28 cellular contexts compared by ENCODE assay signal in the genomic region with DNA sequence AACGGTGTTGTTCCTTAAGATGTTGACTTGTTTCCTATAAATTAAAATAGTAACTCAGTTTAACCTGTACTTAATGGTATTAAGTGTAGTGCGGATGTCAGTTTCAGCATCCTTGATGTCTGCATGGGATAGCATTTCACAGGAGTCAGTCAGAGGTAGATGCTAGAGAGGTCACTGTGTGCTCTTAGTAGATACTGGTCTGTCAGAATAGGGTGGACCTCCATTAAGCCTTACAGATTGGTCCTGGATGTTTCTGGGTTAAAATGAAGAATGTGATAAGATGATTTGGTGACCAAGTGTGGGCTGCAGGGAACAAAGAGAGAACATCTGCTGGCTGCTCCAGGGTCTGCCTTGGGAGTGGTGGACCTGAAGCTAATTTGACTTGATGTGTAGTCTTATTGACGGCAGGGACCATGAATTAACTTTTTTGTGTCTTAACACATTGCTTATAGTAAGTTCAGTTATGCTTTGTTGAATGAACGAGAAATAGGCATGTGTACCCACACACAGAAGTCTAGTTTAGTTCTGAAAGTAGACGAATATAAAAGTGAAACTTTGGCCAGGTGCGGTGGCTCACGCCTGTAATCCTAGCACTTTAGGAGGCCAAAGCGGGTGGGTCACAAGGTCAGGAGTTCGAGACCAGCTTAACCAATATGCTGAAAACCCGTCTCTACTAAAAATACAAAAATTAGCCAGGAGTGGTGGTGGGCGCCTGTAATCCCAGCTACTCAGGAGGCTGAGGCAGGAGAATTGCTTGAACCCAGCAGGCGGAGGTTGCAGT. TPM values are rescaled to one million over a fixed set of nuclear protein-coding genes. Genes with fewer than 3 reads are reported as not detected.
DNase-seq lines count a peak whose midpoint lies in the region; ATAC-seq and TF ChIP-seq lines count a peak whose summit lies in the region.
"Had no signal": no experiment of that assay in that cellular context is flagged by ENCODE, and none has a peak within 500 bp of the region (broad histone marks: within the 10 kb centered on the region; RNA-seq: fewer than 3 reads in every experiment).

No MANE protein-coding gene starts in this region.

- no peak overlapping the region for H4K91ac ChIP-seq in mesenchymal stem cell (ENCODE audit: low read length)

- H3K4me3 ChIP-seq in OCI-LY1 (ENCODE audit: low read depth, low read length, poor library complexity, severe bottlenecking) (no peak overlapping the region), mesenchymal stem cell (ENCODE audit: insufficient read depth in 1 of 2, low read depth in 1 of 2, low read length in 2 of 2) (no peak overlapping the region), vagina (no peak overlapping the region)
- H3K4me3 ChIP-seq: breast epithelium, esophagus squamous epithelium had no signal

- H3K36me3 Mint-ChIP-seq in activated CD8-positive, alpha-beta T cell treated with anti-CD3 and anti-CD28 coated beads for 36 hours (ENCODE audit: low read depth) = peaks cover 46% of the 10 kb centered on the region
- peaks cover 60% of the 10 kb centered on the region for H3K36me3 Mint-ChIP-seq in activated CD8-positive, alpha-beta T cell treated with anti-CD3 and anti-CD28 coated beads, Interleukin-2, amount 10 ng/mL, durations not matched to agents 7 days and 5 days (ENCODE audit: low read depth)
- H3K36me3 Mint-ChIP-seq in progenitor cell of endocrine pancreas (ENCODE audit: insufficient read depth) = peaks cover 27% of the 10 kb centered on the region

- no peak overlapping the region for H3K9ac ChIP-seq in OCI-LY1 (ENCODE audit: low read length)
- no peak overlapping the region for H3K9ac ChIP-seq in mesenchymal stem cell (ENCODE audit: low read length)

- H3K27ac ChIP-seq in OCI-LY1 (ENCODE audit: low read depth, low read length, poor library complexity, severe bottlenecking) (peak overlapping the region; percentile 43), mesenchymal stem cell (ENCODE audit: low read length, poor library complexity, severe bottlenecking) (no peak overlapping the region), vagina (no peak overlapping the region)
- H3K27ac ChIP-seq: 22Rv1, breast epithelium, esophagus squamous epithelium had no signal

- no peaks in the 10 kb centered on the region for H3K79me2 ChIP-seq in OCI-LY1 (ENCODE audit: insufficient read depth, low read length)

- H2AFZ ChIP-seq in OCI-LY1 (ENCODE audit: low read length) (no peak overlapping the region), mesenchymal stem cell (ENCODE audit: low read depth, low read length) (no peak overlapping the region)

- H2BK12ac ChIP-seq in mesenchymal stem cell (ENCODE audit: low read length in 2 of 2) = no peak overlapping the region

- H3K9me3 Mint-ChIP-seq in activated CD8-positive, alpha-beta T cell treated with anti-CD3 and anti-CD28 coated beads for 36 hours = no peaks in the 10 kb centered on the region
- H3K9me3 Mint-ChIP-seq in activated CD8-positive, alpha-beta T cell treated with anti-CD3 and anti-CD28 coated beads, Interleukin-2, amount 10 ng/mL, durations not matched to agents 7 days and 5 days (ENCODE audit: insufficient read depth) = no peaks in the 10 kb centered on the region
- H3K9me3 Mint-ChIP-seq in progenitor cell of endocrine pancreas (ENCODE audit: low read depth) = no peaks in the 10 kb centered on the region
- H3K9me3 Mint-ChIP-seq: endodermal cell, immature natural killer cell had no signal

- H3K4ac ChIP-seq in mesenchymal stem cell (ENCODE audit: low read depth in 1 of 2, low read length in 2 of 2) = no peak overlapping the region

- H3F3A ChIP-seq in OCI-LY1 (ENCODE audit: insufficient read depth, low read length) = no peaks in the 10 kb centered on the region

- no peak overlapping the region for H3K4me3 Mint-ChIP-seq in activated CD8-positive, alpha-beta T cell treated with anti-CD3 and anti-CD28 coated beads for 36 hours
- no peak overlapping the region for H3K4me3 Mint-ChIP-seq in activated CD8-positive, alpha-beta T cell treated with anti-CD3 and anti-CD28 coated beads, Interleukin-2, amount 10 ng/mL, durations not matched to agents 7 days and 5 days
- no peak overlapping the region for H3K4me3 Mint-ChIP-seq in progenitor cell of endocrine pancreas (ENCODE audit: low read depth)
- H3K4me3 Mint-ChIP-seq: CD4-positive, alpha-beta memory T cell; endodermal cell; immature natural killer cell had no signal

- H3K18ac ChIP-seq in mesenchymal stem cell (ENCODE audit: low read depth in 1 of 2, low read length in 2 of 2) = no peak overlapping the region

- no peaks in the 10 kb centered on the region for H3K9me2 ChIP-seq in OCI-LY1 (ENCODE audit: low read depth, low read length)

- no peak overlapping the region for H3K4me2 ChIP-seq in OCI-LY1 (ENCODE audit: low read length)
- H3K4me2 ChIP-seq in mesenchymal stem cell (ENCODE audit: low read length, poor library complexity, severe bottlenecking) = no peak overlapping the region

- DNase-seq in activated CD8-positive, alpha-beta T cell treated with anti-CD3 and anti-CD28 coated beads for 36 hours = no peak
- DNase-seq in activated CD8-positive, alpha-beta T cell treated with anti-CD3 and anti-CD28 coated beads, Interleukin-2, amount 10 ng/mL, durations not matched to agents 7 days and 5 days = no peak
- DNase-seq in progenitor cell of endocrine pancreas (ENCODE audit: low spot score, unreplicated experiment) (no peak), mesenchymal stem cell (no peak), vagina (ENCODE audit: extremely low spot score in 2 of 2) (no peak), DMS79 treated with DMSO at 0.1 percent for 48 hours (lab: John Stamatoyannopoulos, UW) (no peak)
- DNase-seq: activated CD4-positive, alpha-beta T cell treated with anti-CD3 and anti-CD28 coated beads, Interleukin-2, amount 50 U/mL, for 48 hours; activated gamma-delta T cell treated with Interleukin-2 at 50 U/mL for 16 hours; amygdala; CD4-positive, alpha-beta memory T cell; endodermal cell; esophagus squamous epithelium; H7; hippocampal formation; immature natural killer cell; Kasumi-1; mesendoderm; NCI-H1048; NCI-H1930; NCI-H2227 treated with DMSO at 0.1 percent for 48 hours; NCI-H69; Right ventricle myocardium superior; SW 1271; trophoblast cell had no signal

- TF ChIP-seq CTCF in activated CD8-positive, alpha-beta T cell treated with anti-CD3 and anti-CD28 coated beads for 36 hours (IDR thresholded peaks at IDR 0.05) = no peak
- TF ChIP-seq CTCF in OCI-LY1 (IDR thresholded peaks at IDR 0.05; ENCODE audit: low read length) (no peak), progenitor cell of endocrine pancreas (IDR thresholded peaks at IDR 0.05; ENCODE audit: unreplicated experiment) (no peak), vagina (IDR thresholded peaks at IDR 0.05) (no peak)

- H2BK120ac ChIP-seq in mesenchymal stem cell (ENCODE audit: low read depth, low read length) = no peak overlapping the region

- no peaks in the 10 kb centered on the region for H3K9me3 ChIP-seq in OCI-LY1 (ENCODE audit: low read length)
- no peaks in the 10 kb centered on the region for H3K9me3 ChIP-seq in mesenchymal stem cell (ENCODE audit: control insufficient read depth, low read length)
- no peaks in the 10 kb centered on the region for H3K9me3 ChIP-seq in vagina
- H3K9me3 ChIP-seq: breast epithelium, esophagus squamous epithelium had no signal

- WGBS in mesenchymal stem cell = 98% methylated on average over 11 of the region's 12 CpGs

- H3K36me3 ChIP-seq in OCI-LY1 (ENCODE audit: insufficient read depth, low read length) = peaks cover 91% of the 10 kb centered on the region
- H3K36me3 ChIP-seq in mesenchymal stem cell (ENCODE audit: control insufficient read depth in 1 of 2, insufficient read depth in 2 of 2, low read depth in 1 of 2, low read length in 2 of 2) = peaks cover 47 to 90% of the 10 kb centered on the region in 2 experiments
- H3K36me3 ChIP-seq in vagina = peaks cover 0 to 77% of the 10 kb centered on the region in 2 donors

- H3K27me3 Mint-ChIP-seq in activated CD8-positive, alpha-beta T cell treated with anti-CD3 and anti-CD28 coated beads for 36 hours = no peaks in the 10 kb centered on the region
- H3K27me3 Mint-ChIP-seq in activated CD8-positive, alpha-beta T cell treated with anti-CD3 and anti-CD28 coated beads, Interleukin-2, amount 10 ng/mL, durations not matched to agents 7 days and 5 days (ENCODE audit: low read depth) = no peaks in the 10 kb centered on the region
- H3K27me3 Mint-ChIP-seq in progenitor cell of endocrine pancreas = no peaks in the 10 kb centered on the region
- H3K27me3 Mint-ChIP-seq: CD4-positive, alpha-beta memory T cell had no signal

- no peak overlapping the region for H3K14ac ChIP-seq in mesenchymal stem cell (ENCODE audit: low read length in 2 of 2)

- H3K27ac Mint-ChIP-seq in activated CD8-positive, alpha-beta T cell treated with anti-CD3 and anti-CD28 coated beads for 36 hours = peak overlapping the region; percentile 32
- no peak overlapping the region for H3K27ac Mint-ChIP-seq in activated CD8-positive, alpha-beta T cell treated with anti-CD3 and anti-CD28 coated beads, Interleukin-2, amount 10 ng/mL, durations not matched to agents 7 days and 5 days
- peak overlapping the region; percentile 31 for H3K27ac Mint-ChIP-seq in progenitor cell of endocrine pancreas
- H3K27ac Mint-ChIP-seq: endodermal cell had no signal

- no peak for ATAC-seq in activated CD8-positive, alpha-beta T cell treated with anti-CD3 and anti-CD28 coated beads for 36 hours
- ATAC-seq in activated CD8-positive, alpha-beta T cell treated with anti-CD3 and anti-CD28 coated beads, Interleukin-2, amount 10 ng/mL, durations not matched to agents 7 days and 5 days = no peak
- ATAC-seq in GM21423 (IDR thresholded peaks at IDR 0.05; ENCODE audit: unreplicated experiment) = peak; percentile 54

- H2BK15ac ChIP-seq in mesenchymal stem cell (ENCODE audit: low read depth, poor library complexity, severe bottlenecking) = no peak overlapping the region

- intact Hi-C loops in activated CD8-positive, alpha-beta T cell treated with anti-CD3 and anti-CD28 coated beads for 36 hours (cut with micrococcal nuclease) = no loop called here
- intact Hi-C loops in vagina (cut with DNase I) = no loop called here

- H3K23ac ChIP-seq in mesenchymal stem cell (ENCODE audit: low read length in 2 of 2) = no peak overlapping the region

- CTCF ChIA-PET in activated CD8-positive, alpha-beta T cell treated with anti-CD3 and anti-CD28 coated beads for 36 hours (lab: Charles Lee) = no interaction called here
- CTCF ChIA-PET in activated CD8-positive, alpha-beta T cell treated with anti-CD3 and anti-CD28 coated beads, Interleukin-2, amount 10 ng/mL, durations not matched to agents 7 days and 5 days (lab: Charles Lee) = no interaction called here

- H3K4me1 ChIP-seq in OCI-LY1 (ENCODE audit: insufficient read depth, low read length, severe bottlenecking) (peaks cover 12% of the 10 kb centered on the region), mesenchymal stem cell (ENCODE audit: control insufficient read depth, insufficient read depth, low read depth, low read length) (no peaks in the 10 kb centered on the region), vagina (no peaks in the 10 kb centered on the region)
- H3K4me1 ChIP-seq: breast epithelium had no signal

- peaks cover 35% of the 10 kb centered on the region for H3K79me1 ChIP-seq in mesenchymal stem cell (replicated peaks; ENCODE audit: low read length, poor library complexity, severe bottlenecking)

- H4K8ac ChIP-seq in mesenchymal stem cell (ENCODE audit: low read length) = no peak overlapping the region

- peaks cover 11% of the 10 kb centered on the region for H3K4me1 Mint-ChIP-seq in activated CD8-positive, alpha-beta T cell treated with anti-CD3 and anti-CD28 coated beads for 36 hours (ENCODE audit: low read depth)
- H3K4me1 Mint-ChIP-seq in activated CD8-positive, alpha-beta T cell treated with anti-CD3 and anti-CD28 coated beads, Interleukin-2, amount 10 ng/mL, durations not matched to agents 7 days and 5 days (ENCODE audit: low read depth) = peaks cover 21% of the 10 kb centered on the region
- H3K4me1 Mint-ChIP-seq in progenitor cell of endocrine pancreas (ENCODE audit: low read depth) = no peaks in the 10 kb centered on the region

- no peak for TF ChIP-seq POLR2A in vagina (IDR thresholded peaks at IDR 0.05)

- H3K27me3 ChIP-seq in OCI-LY1 (ENCODE audit: insufficient read depth, low read length) (no peaks in the 10 kb centered on the region), mesenchymal stem cell (ENCODE audit: control insufficient read depth in 1 of 2, insufficient read depth in 1 of 2, low read length in 2 of 2) (no peaks in the 10 kb centered on the region), vagina (no peaks in the 10 kb centered on the region)
- H3K27me3 ChIP-seq: breast epithelium, esophagus squamous epithelium had no signal

- no peak overlapping the region for H2AK5ac ChIP-seq in mesenchymal stem cell (ENCODE audit: low read length, severe bottlenecking)

- POLR2A ChIA-PET in activated CD8-positive, alpha-beta T cell treated with anti-CD3 and anti-CD28 coated beads for 36 hours (lab: Charles Lee) = no interaction called here
- POLR2A ChIA-PET in activated CD8-positive, alpha-beta T cell treated with anti-CD3 and anti-CD28 coated beads, Interleukin-2, amount 10 ng/mL, durations not matched to agents 7 days and 5 days (lab: Charles Lee) = no interaction called here

- H2BK5ac ChIP-seq in mesenchymal stem cell (ENCODE audit: low read depth, low read length, poor library complexity, severe bottlenecking) = no peak overlapping the region

- H4K20me1 ChIP-seq in OCI-LY1 (ENCODE audit: insufficient read depth, low read length) = no peaks in the 10 kb centered on the region

RNA-seq across cellular contexts. Expression of a gene that starts 12.5 kb away (rescaled TPM):
- total RNA-seq in activated CD8-positive, alpha-beta T cell treated with anti-CD3 and anti-CD28 coated beads for 36 hours = 10 to 100 TPM; 26.6 TPM
- 10 to 100 TPM; 44.1 to 48.8 TPM for total RNA-seq in activated CD8-positive, alpha-beta T cell treated with anti-CD3 and anti-CD28 coated beads, Interleukin-2, amount 10 ng/mL, durations not matched to agents 7 days and 5 days
- total RNA-seq in progenitor cell of endocrine pancreas = 26.9 and 30.0 TPM in 2 replicates
- 30.2 TPM for polyA plus RNA-seq in mesenchymal stem cell (2013, experiment 1 of 2)
- polyA plus RNA-seq in mesenchymal stem cell (2013, experiment 2 of 2) = 30.8 TPM
- 48.6 TPM for total RNA-seq in vagina

RNA-seq across cellular contexts. Expression of a gene that starts 12.6 kb away (rescaled TPM):
- 100 to 1,000 TPM; 222 to 233 TPM for total RNA-seq in activated CD8-positive, alpha-beta T cell treated with anti-CD3 and anti-CD28 coated beads for 36 hours
- 100 to 1,000 TPM; 152 to 154 TPM for total RNA-seq in activated CD8-positive, alpha-beta T cell treated with anti-CD3 and anti-CD28 coated beads, Interleukin-2, amount 10 ng/mL, durations not matched to agents 7 days and 5 days
- total RNA-seq in progenitor cell of endocrine pancreas (94.0 and 114 TPM in 2 replicates), vagina (93.3 TPM)
- polyA plus RNA-seq in mesenchymal stem cell (2013, experiment 1 of 2) = 170 TPM
- polyA plus RNA-seq in mesenchymal stem cell (2013, experiment 2 of 2) = 176 TPM

RNA-seq across cellular contexts. Expression of a gene that starts 20.7 kb away (rescaled TPM):
- 10 to 100 TPM; 19.3 to 25.1 TPM for total RNA-seq in activated CD8-positive, alpha-beta T cell treated with anti-CD3 and anti-CD28 coated beads for 36 hours
- total RNA-seq in activated CD8-positive, alpha-beta T cell treated with anti-CD3 and anti-CD28 coated beads, Interleukin-2, amount 10 ng/mL, durations not matched to agents 7 days and 5 days = 10 to 100 TPM; 93.2 to 96.9 TPM
- 20.1 and 20.6 TPM in 2 replicates for total RNA-seq in progenitor cell of endocrine pancreas
- polyA plus RNA-seq in mesenchymal stem cell (2013, experiment 1 of 2) = 2.2 TPM
- 2.8 TPM for polyA plus RNA-seq in mesenchymal stem cell (2013, experiment 2 of 2)
- 5.4 TPM for total RNA-seq in vagina
